Comparison of ENCODE assay signal across 10 cellular contexts in genomic region chr6:168354338-168354737, GRCh38. TPM values are rescaled to one million over a fixed set of nuclear protein-coding genes. Genes with fewer than 3 reads are reported as not detected.
"Had no signal": no experiment of that assay in that cellular context is flagged by ENCODE, and none has a peak within 500 bp of the region (broad histone marks: within the 10 kb centered on the region; RNA-seq: fewer than 3 reads in every experiment).

No MANE protein-coding gene starts in this region.

- H3K4me3 Mint-ChIP-seq: GM23338, H9 had no signal

- H3K9me3 Mint-ChIP-seq: GM23338 had no signal

- ATAC-seq: GM23338, K562 had no signal

- H2AFZ ChIP-seq: GM23338 had no signal

- H3K4me3 ChIP-seq: GM23338, K562 had no signal

- FAIRE-seq: H1, H54 had no signal

- H3K4me2 ChIP-seq: GM23338 had no signal

- H3K27ac ChIP-seq: HL-60 had no signal

- DNase-seq: H9, HCEC 1CT, IMR-90, KG1 had no signal

- H3K27ac Mint-ChIP-seq: GM23338, H9 had no signal

RNA-seq across cellular contexts. Expression of gene DACT2, which starts 34.8 kb away (rescaled TPM):
- total RNA-seq: HT1080, IMR-90, K562 had no signal
- polyA plus RNA-seq: IMR-90, K562 had no signal
